In the genomic region with DNA sequence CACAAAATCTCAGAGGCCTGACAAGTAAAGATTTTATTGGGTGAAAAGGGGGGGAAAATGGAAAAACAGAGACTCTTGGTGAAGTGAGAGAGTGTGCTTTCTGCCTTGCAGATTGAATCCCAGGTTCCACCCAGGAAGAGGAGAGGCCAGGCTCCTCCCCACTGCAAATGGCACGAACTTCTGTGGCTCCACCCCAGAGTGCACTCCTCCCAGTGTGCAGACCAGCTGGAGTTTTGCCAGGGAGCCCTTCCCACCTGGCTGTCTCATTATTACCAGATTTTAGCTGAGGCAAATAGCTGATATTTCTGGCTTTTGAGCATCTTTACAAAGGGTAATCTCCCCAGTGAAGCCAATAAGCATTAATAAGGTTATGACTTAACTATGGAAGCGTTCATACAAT, we compare ENCODE assay signal across 13 cellular contexts. TPM values are rescaled to one million over a fixed set of nuclear protein-coding genes. Genes with fewer than 3 reads are reported as not detected.
DNase-seq lines count a peak whose midpoint lies in the region; ATAC-seq and TF ChIP-seq lines count a peak whose summit lies in the region.
"Had no signal": no experiment of that assay in that cellular context is flagged by ENCODE, and none has a peak within 500 bp of the region (broad histone marks: within the 10 kb centered on the region; RNA-seq: fewer than 3 reads in every experiment).

No MANE protein-coding gene starts in this region.

- H3K4me3 ChIP-seq in mammary epithelial cell (replicated peaks in 1 of 3; ENCODE audit: insufficient read depth in 1 of 3, low read depth in 2 of 3, low read length in 3 of 3) (no peak overlapping the region), smooth muscle cell (no peak overlapping the region)
- H3K4me3 ChIP-seq: left lung had no signal

- H3K27ac ChIP-seq in mammary epithelial cell (ENCODE audit: insufficient read depth, low read depth, low read length): peak overlapping the region; percentile 95
- H3K27ac ChIP-seq in smooth muscle cell (ENCODE audit: low read depth): peak overlapping the region; percentile 89
- H3K27ac ChIP-seq: left lung had no signal

- in situ Hi-C loops in mammary epithelial cell (cut with MboI; ENCODE audit: low sequenced_read_pairs in 2 of 2): loop anchor here (10.0 kb wide), 2 partner anchors 58 to 78 kb away; partner anchors contain the start of gene MUCL1 (in 1 of the 2)

- no peak for DNase-seq in activated naive CD4-positive, alpha-beta T cell treated with anti-CD3 and anti-CD28 coated beads for 36 hours
- DNase-seq in activated naive CD4-positive, alpha-beta T cell (lab: John Stamatoyannopoulos, UW): no peak
- DNase-seq in NCI-H748 treated with DMSO at 0.1 percent for 48 hours (lab: John Stamatoyannopoulos, UW): peak; percentile 50
- DNase-seq in mammary epithelial cell: peak; percentile 33
- no peak for DNase-seq in smooth muscle cell (lab: John Stamatoyannopoulos, UW; ENCODE audit: unreplicated experiment)
- no peak for DNase-seq in amygdala (lab: John Stamatoyannopoulos, UW)
- no peak for DNase-seq in MV-4-11 (lab: John Stamatoyannopoulos, UW)
- DNase-seq: cortex of kidney, left lung, NCI-H2107, SIG-M5 had no signal

- dilution Hi-C loops in mammary epithelial cell (cut with HindIII; ENCODE audit: low sequenced_read_pairs): no loop called here

- intact Hi-C loops in activated naive CD4-positive, alpha-beta T cell treated with anti-CD3 and anti-CD28 coated beads for 36 hours (cut with micrococcal nuclease): no loop called here
- intact Hi-C loops in mammary epithelial cell (cut with micrococcal nuclease): no loop called here

- H2AFZ ChIP-seq in mammary epithelial cell (ENCODE audit: low read depth, low read length) (peak overlapping the region; percentile 24), smooth muscle cell (ENCODE audit: low read depth) (no peak overlapping the region)

- BruUV-seq in mammary epithelial cell (replicated peaks; lab: Mats Ljungman, UMichigan): no TSS peak

- no peaks in the 10 kb centered on the region for H3K36me3 ChIP-seq in mammary epithelial cell (ENCODE audit: insufficient read depth, low read length)
- no peaks in the 10 kb centered on the region for H3K36me3 ChIP-seq in smooth muscle cell (ENCODE audit: low read depth)
- H3K36me3 ChIP-seq: left lung had no signal

- no peak overlapping the region for H3K4me3 Mint-ChIP-seq in activated naive CD4-positive, alpha-beta T cell treated with anti-CD3 and anti-CD28 coated beads for 36 hours

- no peak for ATAC-seq in GM19452 (IDR thresholded peaks at IDR 0.05; ENCODE audit: unreplicated experiment)
- ATAC-seq: left lung had no signal

- H3K27ac Mint-ChIP-seq in activated naive CD4-positive, alpha-beta T cell treated with anti-CD3 and anti-CD28 coated beads for 36 hours: peak overlapping the region; percentile 60

- CTCF ChIA-PET in activated naive CD4-positive, alpha-beta T cell treated with anti-CD3 and anti-CD28 coated beads for 36 hours (lab: Charles Lee): interaction anchor here (1.2 kb wide), 1 partner anchor 183 kb away, joined by 3 read pairs; no protein-coding TSS in a partner anchor
- CTCF ChIA-PET in mammary epithelial cell (lab: Charles Lee; ENCODE audit: low non-redundant PET): interaction anchor here (0.7 kb wide), 1 partner anchor 61 kb away, joined by 5 read pairs; no protein-coding TSS in a partner anchor

- H4K20me1 ChIP-seq in mammary epithelial cell (ENCODE audit: insufficient read depth, low read length) (no peaks in the 10 kb centered on the region), smooth muscle cell (ENCODE audit: low read depth) (no peaks in the 10 kb centered on the region)

- WGBS in mammary epithelial cell (ENCODE audit: low coverage, missing lambda C conversion rate): 50% methylated on average over 2 of the region's 2 CpGs
- 91% methylated on average over 2 of the region's 2 CpGs for WGBS in smooth muscle cell (ENCODE audit: low lambda C conversion rate)

- peaks cover 21% of the 10 kb centered on the region for H3K9me3 Mint-ChIP-seq in activated naive CD4-positive, alpha-beta T cell treated with anti-CD3 and anti-CD28 coated beads for 36 hours

- no peak overlapping the region for H3K9ac ChIP-seq in mammary epithelial cell (ENCODE audit: insufficient read depth, low read length)
- H3K9ac ChIP-seq in smooth muscle cell (ENCODE audit: low read depth): no peak overlapping the region

- peaks cover 52% of the 10 kb centered on the region for H3K4me1 ChIP-seq in mammary epithelial cell (ENCODE audit: insufficient read depth, low read length)
- H3K4me1 ChIP-seq in smooth muscle cell (ENCODE audit: low read depth): no peaks in the 10 kb centered on the region

- H3K79me2 ChIP-seq in mammary epithelial cell (ENCODE audit: insufficient read depth, low read length) (no peaks in the 10 kb centered on the region), smooth muscle cell (ENCODE audit: low read depth) (no peaks in the 10 kb centered on the region)

- H3K4me2 ChIP-seq in mammary epithelial cell (ENCODE audit: insufficient read depth, low read depth, low read length) (no peak overlapping the region), smooth muscle cell (peak overlapping the region; percentile 57)

- no peaks in the 10 kb centered on the region for H3K27me3 Mint-ChIP-seq in activated naive CD4-positive, alpha-beta T cell treated with anti-CD3 and anti-CD28 coated beads for 36 hours (ENCODE audit: low read depth)

- no peaks in the 10 kb centered on the region for H3K27me3 ChIP-seq in mammary epithelial cell (ENCODE audit: insufficient read depth, low read length)
- no peaks in the 10 kb centered on the region for H3K27me3 ChIP-seq in smooth muscle cell (ENCODE audit: low read depth)
- H3K27me3 ChIP-seq: left lung had no signal

- H3K9me3 ChIP-seq in mammary epithelial cell (replicated peaks; ENCODE audit: insufficient read depth, low read length) (peaks cover 31% of the 10 kb centered on the region), smooth muscle cell (replicated peaks; ENCODE audit: low read depth) (peaks cover 3% of the 10 kb centered on the region)

- H3F3A ChIP-seq in smooth muscle cell (ENCODE audit: low read depth): no peaks in the 10 kb centered on the region

- TF ChIP-seq CTCF in mammary epithelial cell (conservative IDR thresholded peaks at IDR 0.05 in 1 of 2, IDR thresholded peaks at IDR 0.05 in 1 of 2; ENCODE audit: extremely low read depth in 1 of 2, insufficient read depth in 1 of 2, low read depth in 1 of 2, low read length in 2 of 2) (no peak), smooth muscle cell (IDR thresholded peaks at IDR 0.05; ENCODE audit: borderline replicate concordance, insufficient read depth, poor library complexity, severe bottlenecking) (no peak)

- H3K4me1 Mint-ChIP-seq in activated naive CD4-positive, alpha-beta T cell treated with anti-CD3 and anti-CD28 coated beads for 36 hours (ENCODE audit: low read depth): peaks cover 62% of the 10 kb centered on the region

- peaks cover 11% of the 10 kb centered on the region for H3K36me3 Mint-ChIP-seq in activated naive CD4-positive, alpha-beta T cell treated with anti-CD3 and anti-CD28 coated beads for 36 hours (ENCODE audit: low read depth)

RNA-seq across cellular contexts. Expression of gene TESPA1, which starts 51.9 kb away (rescaled TPM):
- total RNA-seq in activated naive CD4-positive, alpha-beta T cell treated with anti-CD3 and anti-CD28 coated beads for 36 hours: 10 to 100 TPM; 43.9 to 45.1 TPM
- total RNA-seq in mammary epithelial cell: not detected
- not detected for polyA plus RNA-seq in mammary epithelial cell
- not detected for polyA minus RNA-seq in mammary epithelial cell
- not detected in 2 replicates for total RNA-seq in smooth muscle cell
- polyA plus RNA-seq in smooth muscle cell: not detected in 2 replicates
- polyA plus RNA-seq: BJ had no signal

Comparison
In these comparisons a context has a peak if more than half of its experiments do, and no peak if none do; other contexts are left out.
1. DNase-seq: peak in NCI-H748 treated with DMSO at 0.1 percent for 48 hours (single experiment) and mammary epithelial cell (single experiment); none in activated naive CD4-positive, alpha-beta T cell treated with anti-CD3 and anti-CD28 coated beads for 36 hours (single experiment), activated naive CD4-positive, alpha-beta T cell (0 of 4), smooth muscle cell (single experiment), amygdala (0 of 56) and MV-4-11 (single experiment).
2. RNA of gene TESPA1, which starts 51.9 kb away (total RNA-seq): 43.9 to 45.1 TPM in activated naive CD4-positive, alpha-beta T cell treated with anti-CD3 and anti-CD28 coated beads for 36 hours; not detected in mammary epithelial cell and not detected in smooth muscle cell; every median in the first group is over 10 times any median in the second.